15 cellular contexts compared by ENCODE assay signal in the genomic region with DNA sequence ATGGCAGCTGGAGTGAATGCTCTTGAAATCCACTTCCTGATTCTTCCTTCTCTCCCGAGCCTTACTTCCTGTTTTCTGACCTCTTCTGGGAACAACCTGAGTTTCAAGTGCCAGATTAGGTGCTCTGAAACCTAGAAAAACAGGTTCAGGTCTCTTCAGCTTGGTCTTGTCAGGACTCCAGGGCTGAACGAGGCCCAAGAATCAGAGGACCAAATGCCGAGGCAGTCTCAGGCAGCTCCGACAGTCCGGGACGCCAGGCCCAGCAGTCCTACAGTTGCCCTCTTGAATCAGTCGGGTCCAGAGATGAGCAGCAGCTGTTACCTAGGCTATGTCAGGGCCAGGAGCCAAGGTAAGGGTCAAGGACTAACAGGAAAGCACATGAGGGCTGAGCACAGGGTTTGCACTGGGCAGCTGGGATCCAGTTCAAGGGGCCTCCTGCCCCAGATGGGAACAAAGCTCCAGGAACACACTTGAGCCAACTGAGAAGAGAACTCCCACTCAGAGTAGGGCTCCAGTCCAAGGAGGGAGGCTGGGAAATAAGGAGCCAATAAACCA. TPM values are rescaled to one million over a fixed set of nuclear protein-coding genes. Genes with fewer than 3 reads are reported as not detected.
DNase-seq lines count a peak whose midpoint lies in the region; ATAC-seq, FAIRE-seq and TF ChIP-seq lines count a peak whose summit lies in the region.
"Had no signal": no experiment of that assay in that cellular context is flagged by ENCODE, and none has a peak within 500 bp of the region (broad histone marks: within the 10 kb centered on the region; RNA-seq: fewer than 3 reads in every experiment).

No MANE protein-coding gene starts in this region.

- no peak for FAIRE-seq in K562 (lab: Jason Lieb, UNC)
- FAIRE-seq: colon had no signal

- no peak overlapping the region for H3K9ac ChIP-seq in DND-41 (ENCODE audit: low read depth, low read length)
- no peak overlapping the region for H3K9ac ChIP-seq in K562 (ENCODE audit: insufficient read depth in 1 of 2, low read depth in 2 of 2, low read length in 2 of 2)
- H3K9ac ChIP-seq in Karpas-422 (ENCODE audit: low read length): no peak overlapping the region
- H3K9ac ChIP-seq: BLaER1 treated with 17β-estradiol and CSF1 and Interleukin-3, amounts not matched to agents 10 nM and 100 nM had no signal

- H3K27me3 ChIP-seq in DND-41 (ENCODE audit: insufficient read depth, low read length, poor library complexity): no peaks in the 10 kb centered on the region
- H3K27me3 ChIP-seq in K562 (ENCODE audit: control insufficient read depth in 2 of 2, insufficient read depth in 2 of 2, low read length in 2 of 2): 0 out of 5 replicates have a peak, but pooled peaks cover 0 to 9% of the 10 kb centered on the region in 2 experiments
- peaks cover 28% of the 10 kb centered on the region for H3K27me3 ChIP-seq in hepatocyte
- H3K27me3 ChIP-seq in Karpas-422 (ENCODE audit: low read length): no peaks in the 10 kb centered on the region

- H3K79me2 ChIP-seq in DND-41 (ENCODE audit: insufficient read depth, low read length) (no peaks in the 10 kb centered on the region), K562 (ENCODE audit: control insufficient read depth, insufficient read depth, low read length) (no peaks in the 10 kb centered on the region), hepatocyte (no peaks in the 10 kb centered on the region), Karpas-422 (ENCODE audit: low read length) (no peaks in the 10 kb centered on the region)

- no peak overlapping the region for H3K27ac ChIP-seq in DND-41 (ENCODE audit: low read length)
- no peak overlapping the region for H3K27ac ChIP-seq in K562 (ENCODE audit: extremely low read depth, low read depth, low read length)
- no peak overlapping the region for H3K27ac ChIP-seq in hepatocyte
- no peak overlapping the region for H3K27ac ChIP-seq in Karpas-422 (ENCODE audit: low read length)
- H3K27ac ChIP-seq: BLaER1 treated with 17β-estradiol and CSF1 and Interleukin-3, amounts not matched to agents 10 nM and 100 nM; SK-N-MC had no signal

- ATAC-seq in DND-41 (ENCODE audit: insufficient read depth, low read depth): no peak
- ATAC-seq in K562: no peak
- ATAC-seq in sciatic nerve: peak; percentile 46
- no peak for ATAC-seq in HG02870 (IDR thresholded peaks at IDR 0.05; ENCODE audit: unreplicated experiment)
- ATAC-seq: activated T-helper 17 cell treated with anti-CD3 and anti-CD28 coated beads, Interleukin-2, amount 50 U/mL, for 72 hours; naive thymus-derived CD8-positive, alpha-beta T cell; stimulated activated naive CD8-positive, alpha-beta T cell treated with anti-CD3 and anti-CD28 coated beads, Interleukin-15, amount 100 ng/mL, for 72 hours had no signal

- TF ChIP-seq POLR2A in K562 (conservative IDR thresholded peaks at IDR 0.05): no peak

- H3K9me2 ChIP-seq in hepatocyte (replicated peaks; ENCODE audit: insufficient read depth) (no peaks in the 10 kb centered on the region), Karpas-422 (replicated peaks; ENCODE audit: insufficient read depth, low read length) (no peaks in the 10 kb centered on the region)

- in situ Hi-C loops in K562 (cut with MboI): no loop called here

- no peak for TF ChIP-seq CTCF in DND-41 (IDR thresholded peaks at IDR 0.05; ENCODE audit: borderline replicate concordance, extremely low read depth, low read length, poor library complexity, severe bottlenecking)
- no peak for TF ChIP-seq CTCF in K562 (IDR thresholded peaks at IDR 0.05 in 2 of 3, conservative IDR thresholded peaks at IDR 0.05 in 1 of 3; ENCODE audit: insufficient read depth in 2 of 3, low read depth in 1 of 3, low read length in 3 of 3)
- no peak for TF ChIP-seq CTCF in hepatocyte (IDR thresholded peaks at IDR 0.05; ENCODE audit: poor library complexity)

- WGBS in K562 (ENCODE audit: insufficient coverage, low coverage, missing lambda C conversion rate): 4% methylated on average over 7 of the region's 7 CpGs
- WGBS in hepatocyte (ENCODE audit: low lambda C conversion rate, missing lambda C conversion rate): 71% methylated on average over 7 of the region's 7 CpGs

- H2AFZ ChIP-seq in DND-41 (ENCODE audit: low read depth, low read length): peak overlapping the region; percentile 45; the same call in 1 of the 2 replicates
- H2AFZ ChIP-seq in K562 (ENCODE audit: low read depth, low read length): peak overlapping the region; percentile 20; the same call in 1 of the 2 replicates
- peak overlapping the region; percentile 32 for H2AFZ ChIP-seq in hepatocyte
- no peak overlapping the region for H2AFZ ChIP-seq in Karpas-422 (ENCODE audit: low read length)

- H3K9me3 ChIP-seq in DND-41 (ENCODE audit: insufficient read depth, low read length, severe bottlenecking) (no peaks in the 10 kb centered on the region), K562 (replicated peaks; ENCODE audit: control insufficient read depth, insufficient read depth, low read depth, low read length) (no peaks in the 10 kb centered on the region), hepatocyte (ENCODE audit: low read depth) (no peaks in the 10 kb centered on the region), Karpas-422 (ENCODE audit: low read length) (no peaks in the 10 kb centered on the region)
- H3K9me3 ChIP-seq: BLaER1 treated with 17β-estradiol and CSF1 and Interleukin-3, amounts not matched to agents 10 nM and 100 nM had no signal

- no TSS peak for BruUV-seq in K562 (replicated peaks; lab: Mats Ljungman, UMichigan)

- H3K9me1 ChIP-seq in K562 (ENCODE audit: control insufficient read depth, insufficient read depth, low read length): no peaks in the 10 kb centered on the region

- TF ChIP-seq EP300 in K562 (IDR thresholded peaks at IDR 0.05; ENCODE audit: low read length): no peak

- H3K9me3 Mint-ChIP-seq in activated naive CD4-positive, alpha-beta T cell treated with anti-CD3 and anti-CD28 coated beads, Interleukin-2, amount 10 ng/mL, durations not matched to agents 7 days and 5 days: no peaks in the 10 kb centered on the region
- H3K9me3 Mint-ChIP-seq: activated T-helper 17 cell treated with anti-CD3 and anti-CD28 coated beads, Interleukin-2, amount 50 U/mL, for 72 hours; naive thymus-derived CD8-positive, alpha-beta T cell; stimulated activated naive CD8-positive, alpha-beta T cell treated with anti-CD3 and anti-CD28 coated beads, Interleukin-15, amount 100 ng/mL, for 72 hours had no signal

- intact Hi-C loops in K562 (cut with micrococcal nuclease) (no loop called here), sciatic nerve (cut with DNase I) (no loop called here)

- no peaks in the 10 kb centered on the region for H4K20me1 ChIP-seq in DND-41 (ENCODE audit: insufficient read depth, low read length)
- no peaks in the 10 kb centered on the region for H4K20me1 ChIP-seq in K562 (replicated peaks; ENCODE audit: control insufficient read depth, insufficient read depth, low read length)
- no peaks in the 10 kb centered on the region for H4K20me1 ChIP-seq in hepatocyte (ENCODE audit: insufficient read depth, poor library complexity, severe bottlenecking)
- H4K20me1 ChIP-seq in Karpas-422 (ENCODE audit: insufficient read depth, low read depth, low read length): no peaks in the 10 kb centered on the region
- H4K20me1 ChIP-seq: BLaER1 treated with 17β-estradiol and CSF1 and Interleukin-3, amounts not matched to agents 10 nM and 100 nM had no signal

- H3K27me3 Mint-ChIP-seq in activated naive CD4-positive, alpha-beta T cell treated with anti-CD3 and anti-CD28 coated beads, Interleukin-2, amount 10 ng/mL, durations not matched to agents 7 days and 5 days: peaks cover 13% of the 10 kb centered on the region

- H3K36me3 ChIP-seq in DND-41 (ENCODE audit: insufficient read depth, low read length): no peaks in the 10 kb centered on the region
- H3K36me3 ChIP-seq in K562 (ENCODE audit: control insufficient read depth, insufficient read depth, low read length): no peaks in the 10 kb centered on the region
- H3K36me3 ChIP-seq in hepatocyte (replicated peaks; ENCODE audit: insufficient read depth, low read depth): no peaks in the 10 kb centered on the region
- no peaks in the 10 kb centered on the region for H3K36me3 ChIP-seq in Karpas-422 (ENCODE audit: insufficient read depth, low read length)
- H3K36me3 ChIP-seq: BLaER1 treated with 17β-estradiol and CSF1 and Interleukin-3, amounts not matched to agents 10 nM and 100 nM had no signal

- DNase-seq in DND-41 (no peak), K562 (ENCODE audit: extremely low read depth in 1 of 4, low spot score in 3 of 4) (no peak), hepatocyte (ENCODE audit: low spot score) (no peak), sciatic nerve (ENCODE audit: low spot score) (no peak), Karpas-422 (no peak), HUDEP-2 (lab: John Stamatoyannopoulos, UW; ENCODE audit: unreplicated experiment in 76 of 76) (no peak)
- no peak for DNase-seq in activated naive CD4-positive, alpha-beta T cell treated with anti-CD3 and anti-CD28 coated beads, Interleukin-2, amount 10 ng/mL, durations not matched to agents 7 days and 5 days
- DNase-seq: naive thymus-derived CD8-positive, alpha-beta T cell; NCI-H526; stimulated activated naive CD8-positive, alpha-beta T cell treated with anti-CD3 and anti-CD28 coated beads, Interleukin-15, amount 100 ng/mL, for 72 hours had no signal

- TF ChIP-seq RAD21 in K562 (CRISPR knock-in tag; conservative IDR thresholded peaks at IDR 0.05 in 1 of 2, IDR thresholded peaks at IDR 0.05 in 1 of 2): no peak

- H3K4me1 Mint-ChIP-seq in activated naive CD4-positive, alpha-beta T cell treated with anti-CD3 and anti-CD28 coated beads, Interleukin-2, amount 10 ng/mL, durations not matched to agents 7 days and 5 days: no peaks in the 10 kb centered on the region
- H3K4me1 Mint-ChIP-seq: activated T-helper 17 cell treated with anti-CD3 and anti-CD28 coated beads, Interleukin-2, amount 50 U/mL, for 72 hours; naive thymus-derived CD8-positive, alpha-beta T cell had no signal

- no peak overlapping the region for H3K27ac Mint-ChIP-seq in activated naive CD4-positive, alpha-beta T cell treated with anti-CD3 and anti-CD28 coated beads, Interleukin-2, amount 10 ng/mL, durations not matched to agents 7 days and 5 days
- H3K27ac Mint-ChIP-seq: activated T-helper 17 cell treated with anti-CD3 and anti-CD28 coated beads, Interleukin-2, amount 50 U/mL, for 72 hours; naive thymus-derived CD8-positive, alpha-beta T cell; stimulated activated naive CD8-positive, alpha-beta T cell treated with anti-CD3 and anti-CD28 coated beads, Interleukin-15, amount 100 ng/mL, for 72 hours had no signal

- CTCF ChIA-PET in K562 (lab: Yijun Ruan, JAX; ENCODE audit: low intra/inter-chr PET ratio): no interaction called here
- CTCF ChIA-PET in activated naive CD4-positive, alpha-beta T cell treated with anti-CD3 and anti-CD28 coated beads, Interleukin-2, amount 10 ng/mL, durations not matched to agents 7 days and 5 days (lab: Charles Lee): no interaction called here

- H3K36me3 Mint-ChIP-seq in activated naive CD4-positive, alpha-beta T cell treated with anti-CD3 and anti-CD28 coated beads, Interleukin-2, amount 10 ng/mL, durations not matched to agents 7 days and 5 days: no peaks in the 10 kb centered on the region
- H3K36me3 Mint-ChIP-seq: naive thymus-derived CD8-positive, alpha-beta T cell had no signal

- no peak overlapping the region for H3K4me3 ChIP-seq in DND-41 (ENCODE audit: low read depth in 1 of 2, low read length in 2 of 2)
- H3K4me3 ChIP-seq in K562: no peak overlapping the region
- H3K4me3 ChIP-seq in hepatocyte: no peak overlapping the region
- H3K4me3 ChIP-seq in Karpas-422 (ENCODE audit: low read length): no peak overlapping the region
- H3K4me3 ChIP-seq: BLaER1 treated with 17β-estradiol and CSF1 and Interleukin-3, amounts not matched to agents 10 nM and 100 nM; SK-N-MC had no signal

- POLR2A ChIA-PET in K562 (lab: Yijun Ruan, JAX): no interaction called here

- H3K4me3 Mint-ChIP-seq in activated naive CD4-positive, alpha-beta T cell treated with anti-CD3 and anti-CD28 coated beads, Interleukin-2, amount 10 ng/mL, durations not matched to agents 7 days and 5 days: no peak overlapping the region
- H3K4me3 Mint-ChIP-seq: activated T-helper 17 cell treated with anti-CD3 and anti-CD28 coated beads, Interleukin-2, amount 50 U/mL, for 72 hours; naive thymus-derived CD8-positive, alpha-beta T cell; stimulated activated naive CD8-positive, alpha-beta T cell treated with anti-CD3 and anti-CD28 coated beads, Interleukin-15, amount 100 ng/mL, for 72 hours had no signal

- H3K4me2 ChIP-seq in DND-41 (ENCODE audit: insufficient read depth, low read length) (no peak overlapping the region), K562 (ENCODE audit: insufficient read depth, low read length) (no peak overlapping the region), hepatocyte (no peak overlapping the region), Karpas-422 (ENCODE audit: low read depth, low read length, poor library complexity, severe bottlenecking) (no peak overlapping the region)

- H3K4me1 ChIP-seq in DND-41 (ENCODE audit: insufficient read depth, low read length): no peaks in the 10 kb centered on the region
- H3K4me1 ChIP-seq in K562 (replicated peaks in 1 of 2; ENCODE audit: control insufficient read depth in 2 of 2, insufficient read depth in 2 of 2, low read length in 2 of 2): no peaks in the 10 kb centered on the region
- peaks cover 4% of the 10 kb centered on the region for H3K4me1 ChIP-seq in hepatocyte (ENCODE audit: insufficient read depth)
- H3K4me1 ChIP-seq in Karpas-422 (ENCODE audit: low read length): no peaks in the 10 kb centered on the region

RNA-seq across cellular contexts. Expression of a gene that starts 38.3 kb away (rescaled TPM):
- total RNA-seq in K562 (2011; cell fraction: chromatin; rRNA removed; ENCODE audit: low replicate concordance): not detected in 2 replicates
- total RNA-seq in K562 (2011; cell fraction: nucleolus; rRNA removed): not detected in 2 replicates
- not detected in 2 replicates for total RNA-seq in K562 (2011; cell fraction: nucleoplasm; rRNA removed)
- total RNA-seq in K562 (2014; rRNA removed): not detected in 2 replicates
- total RNA-seq in K562 (2014; rRNA removed; fragmentation: Illumina TruSeq; extraction: Trizol): not detected in 2 replicates
- total RNA-seq in K562 (2015; rRNA removed; fragmentation: Illumina TruSeq; extraction: Trizol): not detected in 2 replicates
- total RNA-seq in K562 (2021): not detected in 2 replicates
- not detected in 2 replicates for polyA plus RNA-seq in K562 (2011; rRNA removed)
- polyA plus RNA-seq in K562 (2011; cell fraction: cytosol; rRNA removed): not detected in 2 replicates
- polyA plus RNA-seq in K562 (2011; cell fraction: nucleus; rRNA removed): not detected in 2 replicates
- 0.18 TPM in 1 of 2 replicates, not detected in the other for polyA plus RNA-seq in K562 (2012)
- polyA plus RNA-seq in K562 (2014; fragmentation: Illumina TruSeq; extraction: Trizol): not detected in 2 replicates
- not detected for polyA plus RNA-seq in K562 (2014; fragmentation: Nextera tagmentation; extraction: Ambion mirVana)
- not detected in 2 replicates for polyA plus RNA-seq in K562 (2014; rRNA removed)
- polyA minus RNA-seq in K562 (2011; rRNA and poly(A)+ RNA removed): not detected in 2 replicates
- not detected in 2 replicates for polyA minus RNA-seq in K562 (2011; cell fraction: cytosol; rRNA and poly(A)+ RNA removed)
- not detected in 2 replicates for polyA minus RNA-seq in K562 (2011; cell fraction: nucleus; rRNA and poly(A)+ RNA removed)
- 2.0 and 2.6 TPM in 2 replicates for total RNA-seq in hepatocyte
- polyA plus RNA-seq in hepatocyte: 3.5 and 3.8 TPM in 2 replicates
- total RNA-seq in sciatic nerve: 1.6 TPM
- not detected in 2 replicates for total RNA-seq in Karpas-422 (2014; rRNA removed; shearing (Covaris generic); ENCODE audit: low replicate concordance)
- total RNA-seq: activated T-helper 17 cell treated with anti-CD3 and anti-CD28 coated beads, Interleukin-2, amount 50 U/mL, for 72 hours; naive thymus-derived CD8-positive, alpha-beta T cell had no signal
- polyA plus RNA-seq: naive thymus-derived CD8-positive, alpha-beta T cell had no signal
